Comparison of ENCODE assay signal across 8 cellular contexts in genomic region chr4:39637572-39638357, GRCh38. TPM values are rescaled to one million over a fixed set of nuclear protein-coding genes. Genes with fewer than 3 reads are reported as not detected.
A peak's percentile ranks its signal among the peaks of the same experiment; 100 is the strongest.
DNase-seq lines count a peak whose midpoint lies in the region; FAIRE-seq and TF ChIP-seq lines count a peak whose summit lies in the region.

No MANE protein-coding gene starts in this region.

- H3K9ac ChIP-seq in colonic mucosa (ENCODE audit: low read depth in 2 of 2, low read length in 2 of 2): peak overlapping the region; percentile 86 to 99

- H3K27me3 ChIP-seq in BE2C (no peaks in the 10 kb centered on the region), colonic mucosa (no peaks in the 10 kb centered on the region)

- in situ Hi-C loops in KBM-7 (cut with MboI; ENCODE audit: low pct_unique_long_range_greater_than_20kb, low sequenced_read_pairs): no loop called here

- intact Hi-C loops in colonic mucosa (cut with DNase I): no loop called here

- H3K4me3 ChIP-seq in BE2C (ENCODE audit: low read depth, low read length): peak overlapping the region; percentile 96
- peak overlapping the region; percentile 72 for H3K4me3 ChIP-seq in colonic mucosa

- peak; percentile 38 for DNase-seq in BE2C
- no peak for DNase-seq in GM19239 (ENCODE audit: insufficient read length, low spot score)
- DNase-seq in KBM-7: peak; percentile 61
- peak; percentile 64 for DNase-seq in SW480 (ENCODE audit: low spot score)
- peak; percentile 74 for DNase-seq in colonic mucosa
- peak; percentile 89 for DNase-seq in left kidney (ENCODE audit: low read depth, low spot score)
- DNase-seq in stimulated activated CD4-positive, alpha-beta T cell treated with anti-CD3 and anti-CD28 coated beads, Interleukin-4, amount 100 ng/mL, for 1 hour: peak; percentile 5
- no peak for DNase-seq in 8988T

- peak; percentile 72 for FAIRE-seq in GM19239 (lab: Jason Lieb, UNC)

- H3K27ac ChIP-seq in colonic mucosa: peak overlapping the region; percentile 95

- H3K4me1 ChIP-seq in BE2C: no peaks in the 10 kb centered on the region
- peaks cover 5% of the 10 kb centered on the region for H3K4me1 ChIP-seq in colonic mucosa

- no peaks in the 10 kb centered on the region for H3K9me3 ChIP-seq in BE2C
- H3K9me3 ChIP-seq in colonic mucosa: no peaks in the 10 kb centered on the region

- no peaks in the 10 kb centered on the region for H3K36me3 ChIP-seq in BE2C
- no peaks in the 10 kb centered on the region for H3K36me3 ChIP-seq in colonic mucosa

- TF ChIP-seq CTCF in BE2C (IDR thresholded peaks at IDR 0.05; ENCODE audit: low read depth, low read length) (no peak), colonic mucosa (IDR thresholded peaks at IDR 0.05) (no peak)

RNA-seq across cellular contexts. Expression of gene SMIM14, which starts 0.9 kb away (rescaled TPM):
- polyA plus RNA-seq in BE2C (2012; ENCODE audit: insufficient read depth, insufficient read length, low read depth): 4.7 TPM
- 100 to 1,000 TPM in 1 of 2 donors, 10 to 100 TPM in 1; 69.4 to 127 TPM for total RNA-seq in colonic mucosa

Comparison
In these comparisons a context has a peak if more than half of its experiments do, and no peak if none do; other contexts are left out.
1. DNase-seq: peak in BE2C (single experiment), KBM-7 (single experiment), SW480 (single experiment), colonic mucosa (single experiment), left kidney (single experiment) and stimulated activated CD4-positive, alpha-beta T cell treated with anti-CD3 and anti-CD28 coated beads, Interleukin-4, amount 100 ng/mL, for 1 hour (single experiment); none in GM19239 (single experiment) and 8988T (single experiment).